Comparison of ENCODE assay signal across 10 cellular contexts in genomic region chr1:193070942-193071341, GRCh38. TPM values are rescaled to one million over a fixed set of nuclear protein-coding genes. Genes with fewer than 3 reads are reported as not detected.
DNase-seq lines count a peak whose midpoint lies in the region; ATAC-seq and TF ChIP-seq lines count a peak whose summit lies in the region.
"Had no signal": no experiment of that assay in that cellular context is flagged by ENCODE, and none has a peak within 500 bp of the region (broad histone marks: within the 10 kb centered on the region; RNA-seq: fewer than 3 reads in every experiment).

No MANE protein-coding gene starts in this region.

- peak overlapping the region; percentile 65 to 87 for H3K27ac Mint-ChIP-seq in effector memory CD8-positive, alpha-beta T cell
- no peak overlapping the region for H3K27ac Mint-ChIP-seq in neural progenitor cell

- H3K9me3 Mint-ChIP-seq in effector memory CD8-positive, alpha-beta T cell = no peaks in the 10 kb centered on the region
- peaks cover 4% of the 10 kb centered on the region for H3K9me3 Mint-ChIP-seq in neural progenitor cell

- ATAC-seq in GM18511 (IDR thresholded peaks at IDR 0.05; ENCODE audit: unreplicated experiment) (peak; percentile 70), GM21723 (IDR thresholded peaks at IDR 0.05; ENCODE audit: unreplicated experiment) (peak; percentile 53)
- ATAC-seq in effector memory CD8-positive, alpha-beta T cell (replicated peaks) = peak; percentile 76

- peaks cover 21 to 47% of the 10 kb centered on the region in 2 donors for H3K4me1 Mint-ChIP-seq in effector memory CD8-positive, alpha-beta T cell (ENCODE audit: low read depth in 2 of 2)
- H3K4me1 Mint-ChIP-seq in neural progenitor cell = peaks cover 5% of the 10 kb centered on the region

- H3K4me3 Mint-ChIP-seq in effector memory CD8-positive, alpha-beta T cell = peak overlapping the region; percentile 12 to 25
- no peak overlapping the region for H3K4me3 Mint-ChIP-seq in neural progenitor cell

- intact Hi-C loops in breast epithelium (cut with DNase I; ENCODE audit: low total_unique reads) = no loop called here

- H3K4me3 ChIP-seq in NB4 (ENCODE audit: low read depth, low read length) (peak overlapping the region; percentile 42), breast epithelium (no peak overlapping the region), neural progenitor cell (no peak overlapping the region)
- H3K4me3 ChIP-seq: GM23248 had no signal

- H3K36me3 Mint-ChIP-seq in effector memory CD8-positive, alpha-beta T cell (ENCODE audit: insufficient read depth) = no peaks in the 10 kb centered on the region
- peaks cover 24% of the 10 kb centered on the region for H3K36me3 Mint-ChIP-seq in neural progenitor cell

- no peak for TF ChIP-seq CTCF in NB4 (IDR thresholded peaks at IDR 0.05; ENCODE audit: low read depth, low read length)
- no peak for TF ChIP-seq CTCF in breast epithelium (IDR thresholded peaks at IDR 0.05)
- no peak for TF ChIP-seq CTCF in neural progenitor cell (IDR thresholded peaks at IDR 0.05)

- H3K4me2 ChIP-seq in neural progenitor cell = no peak overlapping the region

- H3K27me3 Mint-ChIP-seq in effector memory CD8-positive, alpha-beta T cell = no peaks in the 10 kb centered on the region
- H3K27me3 Mint-ChIP-seq in neural progenitor cell (ENCODE audit: insufficient read depth, low read depth) = no peaks in the 10 kb centered on the region

- H3K27ac ChIP-seq in breast epithelium = no peak overlapping the region
- no peak overlapping the region for H3K27ac ChIP-seq in neural progenitor cell
- H3K27ac ChIP-seq: GM23248, VCaP had no signal

- no peaks in the 10 kb centered on the region for H3F3A ChIP-seq in neural progenitor cell (ENCODE audit: low read depth)

- peaks cover 96% of the 10 kb centered on the region for H3K79me2 ChIP-seq in neural progenitor cell (ENCODE audit: low read depth)

- peak; percentile 79 for DNase-seq in NB4 (ENCODE audit: low read depth)
- no peak for DNase-seq in effector memory CD8-positive, alpha-beta T cell
- DNase-seq in SK-N-DZ (ENCODE audit: low spot score) = no peak
- no peak for DNase-seq in breast epithelium (ENCODE audit: low spot score in 2 of 2)
- DNase-seq in neural progenitor cell (ENCODE audit: low spot score) = no peak
- no peak for DNase-seq in activated gamma-delta T cell (lab: John Stamatoyannopoulos, UW)
- DNase-seq: GM23248 had no signal

- TF ChIP-seq POLR2A in NB4 (IDR thresholded peaks at IDR 0.05; ENCODE audit: extremely low read depth, insufficient read length) (peak; percentile 12), breast epithelium (IDR thresholded peaks at IDR 0.05) (no peak)

- H3K27me3 ChIP-seq in breast epithelium = no peaks in the 10 kb centered on the region
- H3K27me3 ChIP-seq in neural progenitor cell = no peaks in the 10 kb centered on the region

- H2AFZ ChIP-seq in neural progenitor cell (replicated peaks) = no peak overlapping the region
- H2AFZ ChIP-seq: GM23248 had no signal

- no peaks in the 10 kb centered on the region for H3K9me3 ChIP-seq in breast epithelium
- no peaks in the 10 kb centered on the region for H3K9me3 ChIP-seq in neural progenitor cell (ENCODE audit: low read depth)

- peaks cover 56% of the 10 kb centered on the region for H4K20me1 ChIP-seq in neural progenitor cell (ENCODE audit: low read depth)

- H3K36me3 ChIP-seq in breast epithelium (no peaks in the 10 kb centered on the region), neural progenitor cell (peaks cover 9% of the 10 kb centered on the region)

- no peak overlapping the region for H3K9ac ChIP-seq in neural progenitor cell
- H3K9ac ChIP-seq: GM23248 had no signal

- H3K4me1 ChIP-seq in breast epithelium (no peaks in the 10 kb centered on the region), neural progenitor cell (no peaks in the 10 kb centered on the region)

RNA-seq across cellular contexts. Expression of gene RO60, which starts 11.5 kb away (rescaled TPM):
- 27.8 and 28.9 TPM in 2 replicates for polyA plus RNA-seq in SK-N-DZ (2014; cell fraction: cytosol; rRNA removed)
- polyA plus RNA-seq in SK-N-DZ (2014; cell fraction: nucleus; rRNA removed) = 11.9 and 13.3 TPM in 2 replicates
- total RNA-seq in breast epithelium = 100 to 1,000 TPM in 1 of 3 donors, 10 to 100 TPM in 2; 91.4 to 116 (median 95.1) TPM
- total RNA-seq in neural progenitor cell (ENCODE audit: low replicate concordance) = 158 and 200 TPM in 2 replicates

RNA-seq across cellular contexts. Expression of gene UCHL5, which starts 11.8 kb away (rescaled TPM):
- polyA plus RNA-seq in SK-N-DZ (2014; cell fraction: cytosol; rRNA removed) = 25.3 and 30.2 TPM in 2 replicates
- 24.5 and 33.4 TPM in 2 replicates for polyA plus RNA-seq in SK-N-DZ (2014; cell fraction: nucleus; rRNA removed)
- total RNA-seq in breast epithelium (10 to 100 TPM; 32.8 to 45.2 (median 38.3) TPM), neural progenitor cell (ENCODE audit: low replicate concordance) (21.8 and 49.4 TPM in 2 replicates)

RNA-seq across cellular contexts. Expression of gene GLRX2, which starts 34.3 kb away (rescaled TPM):
- polyA plus RNA-seq in SK-N-DZ (2014; cell fraction: cytosol; rRNA removed) = 13.9 and 14.7 TPM in 2 replicates
- polyA plus RNA-seq in SK-N-DZ (2014; cell fraction: nucleus; rRNA removed) = 12.5 and 22.0 TPM in 2 replicates
- total RNA-seq in breast epithelium (1 to 10 TPM; 6.2 to 8.0 (median 6.9) TPM), neural progenitor cell (ENCODE audit: low replicate concordance) (1.9 and 2.6 TPM in 2 replicates)

RNA-seq across cellular contexts. Expression of gene CDC73, which starts 50.9 kb away (rescaled TPM):
- 9.1 and 9.4 TPM in 2 replicates for polyA plus RNA-seq in SK-N-DZ (2014; cell fraction: cytosol; rRNA removed)
- 6.4 and 10.1 TPM in 2 replicates for polyA plus RNA-seq in SK-N-DZ (2014; cell fraction: nucleus; rRNA removed)
- 10 to 100 TPM; 36.1 to 52.0 (median 49.6) TPM for total RNA-seq in breast epithelium
- total RNA-seq in neural progenitor cell (ENCODE audit: low replicate concordance) = 26.5 and 49.2 TPM in 2 replicates
